In genomic region chr1:232938926-232939325, GRCh38 we compare ENCODE assay signal across 1 cellular context.
A peak's percentile ranks its signal among the peaks of the same experiment; 100 is the strongest.
TF ChIP-seq lines count a peak whose summit lies in the region.

No MANE protein-coding gene starts in this region.

TF ChIP-seq in K562, 482 proteins besides CTCF, POLR2A, EP300 and RAD21 (continued from another document and continues in another):
- TF ChIP-seq, protein P1, sequence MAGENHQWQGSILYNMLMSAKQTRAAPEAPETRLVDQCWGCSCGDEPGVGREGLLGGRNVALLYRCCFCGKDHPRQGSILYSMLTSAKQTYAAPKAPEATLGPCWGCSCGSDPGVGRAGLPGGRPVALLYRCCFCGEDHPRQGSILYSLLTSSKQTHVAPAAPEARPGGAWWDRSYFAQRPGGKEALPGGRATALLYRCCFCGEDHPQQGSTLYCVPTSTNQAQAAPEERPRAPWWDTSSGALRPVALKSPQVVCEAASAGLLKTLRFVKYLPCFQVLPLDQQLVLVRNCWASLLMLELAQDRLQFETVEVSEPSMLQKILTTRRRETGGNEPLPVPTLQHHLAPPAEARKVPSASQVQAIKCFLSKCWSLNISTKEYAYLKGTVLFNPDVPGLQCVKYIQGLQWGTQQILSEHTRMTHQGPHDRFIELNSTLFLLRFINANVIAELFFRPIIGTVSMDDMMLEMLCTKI (IDR thresholded peaks at IDR 0.05; ENCODE audit: partially characterized antibody) = no peak
- TF ChIP-seq RCOR1 (IDR thresholded peaks at IDR 0.05; ENCODE audit: borderline replicate concordance in 1 of 2, low read depth in 2 of 2, low read length in 2 of 2) (no peak), BDP1 (IDR thresholded peaks at IDR 0.05; ENCODE audit: insufficient read depth, insufficient read length) (no peak), PHB (CRISPR knock-in tag; IDR thresholded peaks at IDR 0.05) (no peak), RBM22 (IDR thresholded peaks at IDR 0.05; ENCODE audit: low read depth, low read length, poor library complexity, severe bottlenecking) (no peak), OTX1 (CRISPR knock-in tag; IDR thresholded peaks at IDR 0.05) (no peak), NR2F6 (CRISPR knock-in tag; IDR thresholded peaks at IDR 0.05) (peak; percentile 59; the same call in 1 of the 2 replicates), CHD2 (IDR thresholded peaks at IDR 0.05; ENCODE audit: low read depth, low read length) (no peak), BRCA1 (IDR thresholded peaks at IDR 0.05) (no peak), BRCA1 (CRISPR knock-in tag; IDR thresholded peaks at IDR 0.05) (no peak), ZNF24 (IDR thresholded peaks at IDR 0.05) (no peak), CREB3 (tag; conservative IDR thresholded peaks at IDR 0.05; ENCODE audit: low read depth) (no peak), CEBPB (tag; IDR thresholded peaks at IDR 0.05) (no peak), ETS1 (conservative IDR thresholded peaks at IDR 0.05; ENCODE audit: control insufficient read depth, low read depth, low read length) (no peak), ZNF175 (CRISPR knock-in tag; IDR thresholded peaks at IDR 0.05; ENCODE audit: low read depth) (peak; percentile 52; the same call in 1 of the 2 replicates), LEF1 (IDR thresholded peaks at IDR 0.05) (no peak), ZNF165 (CRISPR knock-in tag; IDR thresholded peaks at IDR 0.05; ENCODE audit: borderline replicate concordance) (no peak), NFIC (IDR thresholded peaks at IDR 0.05) (no peak), NRF1 (conservative IDR thresholded peaks at IDR 0.05 in 1 of 2, IDR thresholded peaks at IDR 0.05 in 1 of 2) (no peak), PTTG1 (tag; IDR thresholded peaks at IDR 0.05; ENCODE audit: low read depth) (0 out of 2 replicates have a peak, but pooled peaks have one; percentile 42), CLOCK (CRISPR knock-in tag; IDR thresholded peaks at IDR 0.05; ENCODE audit: borderline replicate concordance) (no peak), KLF13 (tag; IDR thresholded peaks at IDR 0.05; ENCODE audit: borderline replicate concordance, low read depth) (no peak), DPF2 (IDR thresholded peaks at IDR 0.05) (no peak), KLF6 (CRISPR knock-in tag; IDR thresholded peaks at IDR 0.05; ENCODE audit: borderline replicate concordance) (peak; percentile 89; the same call in 1 of the 2 replicates), C11orf30 (IDR thresholded peaks at IDR 0.05; ENCODE audit: low read depth) (no peak), TSHZ1 (CRISPR knock-in tag; IDR thresholded peaks at IDR 0.05) (0 out of 2 replicates have a peak, but pooled peaks have one; percentile 54), SMAD4 (CRISPR knock-in tag; conservative IDR thresholded peaks at IDR 0.05) (peak; percentile 62), SAFB (IDR thresholded peaks at IDR 0.05; ENCODE audit: borderline replicate concordance, low read depth, low read length) (no peak), NFE2L1 (tag; IDR thresholded peaks at IDR 0.05; ENCODE audit: borderline replicate concordance, low read depth) (no peak), NR1H2 (CRISPR knock-in tag; IDR thresholded peaks at IDR 0.05) (no peak), NEUROD1 (IDR thresholded peaks at IDR 0.05; ENCODE audit: borderline replicate concordance, low read depth, low read length, partially characterized antibody) (no peak), ZNF586 (CRISPR knock-in tag; conservative IDR thresholded peaks at IDR 0.05) (no peak), ELK3 (CRISPR knock-in tag; IDR thresholded peaks at IDR 0.05) (no peak), STAT5B (CRISPR knock-in tag; IDR thresholded peaks at IDR 0.05) (no peak), TBP (optimal IDR thresholded peaks at IDR 0.05; ENCODE audit: low read depth, low read length) (no peak), MEF2D (tag; conservative IDR thresholded peaks at IDR 0.05; ENCODE audit: low read depth) (0 out of 2 replicates have a peak, but pooled peaks have one; percentile 28), HIVEP1 (CRISPR knock-in tag; IDR thresholded peaks at IDR 0.05) (peak; percentile 78), PCBP1 (IDR thresholded peaks at IDR 0.05; ENCODE audit: low read depth, low read length, poor library complexity, severe bottlenecking) (no peak), GABPA (tag; conservative IDR thresholded peaks at IDR 0.05; ENCODE audit: low read depth) (no peak), JUN (IDR thresholded peaks at IDR 0.05; ENCODE audit: borderline replicate concordance, low read depth, low read length) (no peak), JUN (CRISPR knock-in tag; IDR thresholded peaks at IDR 0.05; ENCODE audit: borderline replicate concordance) (no peak), NR4A1 (CRISPR knock-in tag; IDR thresholded peaks at IDR 0.05) (no peak), NR4A1 (tag; IDR thresholded peaks at IDR 0.05) (no peak), ZC3H4 (CRISPR knock-in tag; IDR thresholded peaks at IDR 0.05; ENCODE audit: borderline replicate concordance) (no peak), SOX6 (IDR thresholded peaks at IDR 0.05) (no peak), HDAC8 (tag; IDR thresholded peaks at IDR 0.05) (no peak), CTBP1 (IDR thresholded peaks at IDR 0.05; ENCODE audit: borderline replicate concordance) (no peak), ZNF766 (CRISPR knock-in tag; conservative IDR thresholded peaks at IDR 0.05) (peak; percentile 52; the same call in 1 of the 2 replicates), RBFOX2 (IDR thresholded peaks at IDR 0.05; ENCODE audit: low read depth, low read length) (no peak), RUNX1 (IDR thresholded peaks at IDR 0.05; ENCODE audit: low read depth) (no peak), SMAD3 (CRISPR knock-in tag; conservative IDR thresholded peaks at IDR 0.05) (peak; percentile 81; the same call in 1 of the 2 replicates), SP1 (CRISPR knock-in tag; IDR thresholded peaks at IDR 0.05) (no peak)
- TF ChIP-seq, protein P2, sequence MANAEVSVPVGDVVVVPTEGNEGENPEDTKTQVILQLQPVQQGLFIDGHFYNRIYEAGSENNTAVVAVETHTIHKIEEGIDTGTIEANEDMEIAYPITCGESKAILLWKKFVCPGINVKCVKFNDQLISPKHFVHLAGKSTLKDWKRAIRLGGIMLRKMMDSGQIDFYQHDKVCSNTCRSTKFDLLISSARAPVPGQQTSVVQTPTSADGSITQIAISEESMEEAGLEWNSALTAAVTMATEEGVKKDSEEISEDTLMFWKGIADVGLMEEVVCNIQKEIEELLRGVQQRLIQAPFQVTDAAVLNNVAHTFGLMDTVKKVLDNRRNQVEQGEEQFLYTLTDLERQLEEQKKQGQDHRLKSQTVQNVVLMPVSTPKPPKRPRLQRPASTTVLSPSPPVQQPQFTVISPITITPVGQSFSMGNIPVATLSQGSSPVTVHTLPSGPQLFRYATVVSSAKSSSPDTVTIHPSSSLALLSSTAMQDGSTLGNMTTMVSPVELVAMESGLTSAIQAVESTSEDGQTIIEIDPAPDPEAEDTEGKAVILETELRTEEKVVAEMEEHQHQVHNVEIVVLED (CRISPR knock-in tag; IDR thresholded peaks at IDR 0.05) = peak; percentile 46; the same call in 1 of the 2 replicates
- TF ChIP-seq, protein P3, sequence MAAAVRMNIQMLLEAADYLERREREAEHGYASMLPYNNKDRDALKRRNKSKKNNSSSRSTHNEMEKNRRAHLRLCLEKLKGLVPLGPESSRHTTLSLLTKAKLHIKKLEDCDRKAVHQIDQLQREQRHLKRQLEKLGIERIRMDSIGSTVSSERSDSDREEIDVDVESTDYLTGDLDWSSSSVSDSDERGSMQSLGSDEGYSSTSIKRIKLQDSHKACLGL (CRISPR knock-in tag; IDR thresholded peaks at IDR 0.05; ENCODE audit: borderline replicate concordance, poor library complexity, severe bottlenecking) = no peak
- TF ChIP-seq, protein P4, sequence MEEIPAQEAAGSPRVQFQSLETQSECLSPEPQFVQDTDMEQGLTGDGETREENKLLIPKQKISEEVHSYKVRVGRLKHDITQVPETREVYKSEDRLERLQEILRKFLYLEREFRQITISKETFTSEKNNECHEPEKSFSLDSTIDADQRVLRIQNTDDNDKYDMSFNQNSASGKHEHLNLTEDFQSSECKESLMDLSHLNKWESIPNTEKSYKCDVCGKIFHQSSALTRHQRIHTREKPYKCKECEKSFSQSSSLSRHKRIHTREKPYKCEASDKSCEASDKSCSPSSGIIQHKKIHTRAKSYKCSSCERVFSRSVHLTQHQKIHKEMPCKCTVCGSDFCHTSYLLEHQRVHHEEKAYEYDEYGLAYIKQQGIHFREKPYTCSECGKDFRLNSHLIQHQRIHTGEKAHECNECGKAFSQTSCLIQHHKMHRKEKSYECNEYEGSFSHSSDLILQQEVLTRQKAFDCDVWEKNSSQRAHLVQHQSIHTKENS (CRISPR knock-in tag; IDR thresholded peaks at IDR 0.05) = no peak
- TF ChIP-seq, protein P5, sequence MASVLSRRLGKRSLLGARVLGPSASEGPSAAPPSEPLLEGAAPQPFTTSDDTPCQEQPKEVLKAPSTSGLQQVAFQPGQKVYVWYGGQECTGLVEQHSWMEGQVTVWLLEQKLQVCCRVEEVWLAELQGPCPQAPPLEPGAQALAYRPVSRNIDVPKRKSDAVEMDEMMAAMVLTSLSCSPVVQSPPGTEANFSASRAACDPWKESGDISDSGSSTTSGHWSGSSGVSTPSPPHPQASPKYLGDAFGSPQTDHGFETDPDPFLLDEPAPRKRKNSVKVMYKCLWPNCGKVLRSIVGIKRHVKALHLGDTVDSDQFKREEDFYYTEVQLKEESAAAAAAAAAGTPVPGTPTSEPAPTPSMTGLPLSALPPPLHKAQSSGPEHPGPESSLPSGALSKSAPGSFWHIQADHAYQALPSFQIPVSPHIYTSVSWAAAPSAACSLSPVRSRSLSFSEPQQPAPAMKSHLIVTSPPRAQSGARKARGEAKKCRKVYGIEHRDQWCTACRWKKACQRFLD (CRISPR knock-in tag; IDR thresholded peaks at IDR 0.05) = no peak
